24 cellular contexts compared by ENCODE assay signal in the genomic region with DNA sequence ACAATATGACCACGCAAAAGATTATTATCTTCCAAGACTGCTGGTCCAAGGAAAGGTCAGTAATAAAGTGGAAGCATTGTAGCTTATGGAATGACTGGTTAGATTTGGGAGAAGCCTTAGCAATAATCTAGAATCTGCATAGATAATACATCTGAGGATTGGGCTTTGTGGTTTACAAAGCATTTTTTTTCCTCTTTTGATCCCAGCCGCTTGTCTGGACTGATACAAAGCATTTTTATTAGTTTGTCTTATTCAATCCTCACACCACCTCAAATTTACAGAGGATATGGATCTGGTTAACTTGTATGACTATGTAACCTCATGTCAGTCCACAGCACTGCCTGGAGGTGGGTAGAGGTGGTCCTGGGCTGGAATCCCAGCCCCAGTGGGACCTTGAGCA. TPM values are rescaled to one million over a fixed set of nuclear protein-coding genes. Genes with fewer than 3 reads are reported as not detected.
"Had no signal": no experiment of that assay in that cellular context is flagged by ENCODE, and none has a peak within 500 bp of the region (broad histone marks: within the 10 kb centered on the region; RNA-seq: fewer than 3 reads in every experiment).

No MANE protein-coding gene starts in this region.

- DNase-seq: activated CD4-positive, alpha-beta memory T cell treated with anti-CD3 and anti-CD28 coated beads for 36 hours; activated CD4-positive, alpha-beta T cell treated with anti-CD3 and anti-CD28 coated beads, Interleukin-2, amount 10 ng/mL, durations not matched to agents 24 days and 14 days; activated CD4-positive, CD25-positive, alpha-beta regulatory T cell treated with anti-CD3 and anti-CD28 coated beads, Interleukin-2, amount 50 U/mL, for 72 hours; activated CD8-positive, alpha-beta memory T cell treated with anti-CD3 and anti-CD28 coated beads, Interleukin-2, amount 50 U/mL, for 48 hours; activated gamma-delta T cell; activated naive CD4-positive, alpha-beta T cell treated with anti-CD3 and anti-CD28 coated beads, Interleukin-2, amount 10 ng/mL, durations not matched to agents 7 days and 5 days; activated naive CD8-positive, alpha-beta T cell treated with anti-CD3 and anti-CD28 coated beads, Interleukin-2, amount 10 ng/mL, durations not matched to agents 7 days and 5 days; activated T-cell treated with anti-CD3 and anti-CD28 coated beads, Interleukin-2, amount 50 U/mL, for 24 hours; colonic mucosa; effector memory CD4-positive, alpha-beta T cell; glutamatergic neuron; islet precursor cell; left cardiac atrium; left ventricle myocardium superior; mammary epithelial cell; naive thymus-derived CD4-positive, alpha-beta T cell; pancreas; stimulated activated CD4-positive, alpha-beta T cell treated with anti-CD3 and anti-CD28 coated beads, Interleukin-12 subunit alpha, Interleukin-12 subunit beta, amount 100 ng/mL, for 4 hours; stimulated activated CD4-positive, alpha-beta T cell treated with anti-CD3 and anti-CD28 coated beads, Interleukin-4, amount 100 ng/mL, for 1 hour; stimulated activated naive CD8-positive, alpha-beta T cell treated with anti-CD3 and anti-CD28 coated beads, Interleukin-15, Interleukin-2, amounts not matched to agents 100 U/mL and 50 U/mL, for 24 hours; T-helper 9 cell had no signal

- ATAC-seq: left ventricle myocardium superior; naive thymus-derived CD4-positive, alpha-beta T cell; stimulated activated naive CD8-positive, alpha-beta T cell treated with anti-CD3 and anti-CD28 coated beads, Interleukin-15, Interleukin-2, amounts not matched to agents 100 U/mL and 50 U/mL, for 24 hours had no signal

- H3K4me3 ChIP-seq: colonic mucosa, pancreas, thoracic aorta, uterus had no signal

- H3K9me3 ChIP-seq: colonic mucosa, pancreas, thoracic aorta, uterus had no signal

- H3K27me3 ChIP-seq: colonic mucosa, pancreas, uterus had no signal

- H3K4me1 ChIP-seq: colonic mucosa had no signal

- H3K36me3 ChIP-seq: colonic mucosa, pancreas, thoracic aorta, uterus had no signal

- H3K27ac ChIP-seq: colonic mucosa had no signal

RNA-seq across cellular contexts. Expression of a gene that starts 1.0 kb away (rescaled TPM):
- polyA plus RNA-seq: mammary epithelial cell; naive thymus-derived CD4-positive, alpha-beta T cell; neural cell had no signal
